1 cellular context compared by ENCODE assay signal in the genomic region with DNA sequence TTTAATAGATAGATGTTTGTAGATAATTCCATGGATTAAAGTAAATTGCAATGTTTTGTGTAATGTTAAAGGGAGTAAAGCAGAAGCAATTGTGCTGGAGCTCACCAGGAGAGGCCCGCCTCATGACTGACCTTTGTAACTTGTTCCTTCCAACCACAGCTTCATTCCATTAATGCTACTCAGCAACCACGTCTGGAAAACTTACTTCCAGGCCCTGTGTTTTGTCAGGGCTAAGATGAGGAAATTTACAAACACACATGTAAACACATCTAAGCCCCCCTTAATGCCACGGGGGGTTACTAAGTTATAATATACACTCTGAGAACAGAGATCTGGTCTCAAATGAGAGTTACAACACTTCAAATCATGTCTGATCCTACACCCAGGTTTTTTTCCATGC.
A peak's percentile ranks its signal among the peaks of the same experiment; 100 is the strongest.
TF ChIP-seq lines count a peak whose summit lies in the region.

No MANE protein-coding gene starts in this region.

TF ChIP-seq in IMR-90, 13 proteins besides CTCF, POLR2A, EP300 and RAD21 (continued from another document):
- no peak for TF ChIP-seq SMC3 (IDR thresholded peaks at IDR 0.05; ENCODE audit: low read depth, low read length)
- TF ChIP-seq RCOR1 (IDR thresholded peaks at IDR 0.05; ENCODE audit: insufficient replicate concordance, low read length), result peak; percentile 30
